ENCODE assay signal across 23 cellular contexts in the genomic region with DNA sequence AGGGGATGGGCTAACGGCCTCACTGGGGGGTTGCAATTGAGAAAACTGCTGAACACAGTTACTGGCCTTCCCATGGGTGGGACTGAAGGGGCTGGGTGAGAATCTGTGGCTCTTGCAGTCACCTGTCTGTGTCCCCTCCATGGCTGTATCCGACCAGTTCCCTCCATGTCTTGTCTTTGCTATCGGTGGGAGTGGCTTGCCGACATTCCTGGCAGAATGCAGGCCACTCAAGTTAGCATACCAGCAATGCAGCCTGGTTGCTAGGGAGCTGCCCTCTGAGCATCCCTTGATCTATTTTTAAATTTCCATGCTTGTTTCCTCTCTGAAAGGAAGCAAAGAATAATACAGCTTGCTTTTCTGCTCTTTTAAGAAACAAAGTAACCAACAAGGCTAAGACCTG.
DNase-seq lines count a peak whose midpoint lies in the region; ATAC-seq and TF ChIP-seq lines count a peak whose summit lies in the region.
"Had no signal": no experiment of that assay in that cellular context is flagged by ENCODE, and none has a peak within 500 bp of the region (broad histone marks: within the 10 kb centered on the region; RNA-seq: fewer than 3 reads in every experiment).

No MANE protein-coding gene starts in this region.

- H3K27me3 ChIP-seq in NT2/D1 (ENCODE audit: insufficient read depth, insufficient read length), result no peaks in the 10 kb centered on the region
- no peaks in the 10 kb centered on the region for H3K27me3 ChIP-seq in tibial nerve
- H3K27me3 ChIP-seq: gastroesophageal sphincter, Peyer's patch, transverse colon had no signal

- H3K9me3 Mint-ChIP-seq in nephron progenitor cell, result no peaks in the 10 kb centered on the region
- peaks cover 17% of the 10 kb centered on the region for H3K9me3 Mint-ChIP-seq in activated T-helper 2 cell treated with anti-CD3 and anti-CD28 coated beads, Interferon-gamma antibody, Interleukin-2, Interleukin-4, amounts not matched to agents 10 μg/mL and 5 μg/mL and 100 μg/mL, durations not matched to agents 14 hours and 24 hours and 36 hours

- H3K9me3 ChIP-seq in NT2/D1 (ENCODE audit: insufficient read depth, low read length) (no peaks in the 10 kb centered on the region; the same call in 1 of the 2 replicates), tibial nerve (peaks cover 0 to 3% (median 0%) of the 10 kb centered on the region in 4 donors)
- H3K9me3 ChIP-seq: gastroesophageal sphincter, Peyer's patch, transverse colon had no signal

- H3K36me3 ChIP-seq in NT2/D1 (ENCODE audit: insufficient read depth, insufficient read length, low read length), result no peaks in the 10 kb centered on the region
- H3K36me3 ChIP-seq in tibial nerve, result no peaks in the 10 kb centered on the region
- H3K36me3 ChIP-seq: gastroesophageal sphincter, Peyer's patch, transverse colon had no signal

- no peak overlapping the region for H3K4me3 Mint-ChIP-seq in nephron progenitor cell
- no peak overlapping the region for H3K4me3 Mint-ChIP-seq in activated T-helper 2 cell treated with anti-CD3 and anti-CD28 coated beads, Interferon-gamma antibody, Interleukin-2, Interleukin-4, amounts not matched to agents 10 μg/mL and 5 μg/mL and 100 μg/mL, durations not matched to agents 14 hours and 24 hours and 36 hours (ENCODE audit: low read depth)
- H3K4me3 Mint-ChIP-seq: CD4-positive, CD25-positive, alpha-beta regulatory T cell; HFFc6; natural killer cell; T-cell had no signal

- intact Hi-C loops in activated T-helper 2 cell treated with anti-CD3 and anti-CD28 coated beads, Interferon-gamma antibody, Interleukin-2, Interleukin-4, amounts not matched to agents 10 μg/mL and 5 μg/mL and 100 μg/mL, durations not matched to agents 14 hours and 24 hours and 36 hours (cut with micrococcal nuclease), result no loop called here

- H3K4me1 ChIP-seq in NT2/D1 (ENCODE audit: insufficient read depth, insufficient read length) (no peaks in the 10 kb centered on the region), tibial nerve (no peaks in the 10 kb centered on the region)
- H3K4me1 ChIP-seq: Peyer's patch, transverse colon had no signal

- DNase-seq in ELF-1 (ENCODE audit: low read depth, low spot score), result peak; percentile 70
- DNase-seq in NT2/D1 (ENCODE audit: low read depth, low spot score), result peak; percentile 54
- peak; percentile 52 for DNase-seq in iPS DF 19.7 (ENCODE audit: low read depth, low spot score)
- DNase-seq in nephron progenitor cell, result peak; percentile 18
- no peak for DNase-seq in tibial nerve (ENCODE audit: low spot score in 2 of 2)
- DNase-seq in activated CD4-positive, alpha-beta T cell treated with anti-CD3 and anti-CD28 coated beads, Interleukin-2, amount 50 U/mL, for 1 hour, result no peak
- DNase-seq in activated T-helper 2 cell treated with anti-CD3 and anti-CD28 coated beads, Interferon-gamma antibody, Interleukin-2, Interleukin-4, amounts not matched to agents 10 μg/mL and 5 μg/mL and 100 μg/mL, durations not matched to agents 14 hours and 24 hours and 36 hours (ENCODE audit: low spot score), result no peak
- DNase-seq: activated CD4-positive, CD25-positive, alpha-beta regulatory T cell treated with anti-CD3 and anti-CD28 coated beads, Interleukin-2, amount 50 U/mL, for 72 hours; activated gamma-delta T cell treated with Interleukin-2 at 50 U/mL for 16 hours; CD4-positive, CD25-positive, alpha-beta regulatory T cell; HFFc6; natural killer cell; NCI-H2081 treated with DMSO at 0.1 percent for 48 hours; NCI-H524; Peyer's patch; SIG-M5; T-cell; transverse colon had no signal

- no peak for ATAC-seq in GM19452 (IDR thresholded peaks at IDR 0.05; ENCODE audit: unreplicated experiment)
- ATAC-seq: gastroesophageal sphincter, left lobe of liver, natural killer cell, sciatic nerve, T-cell had no signal

- WGBS in tibial nerve, 2 donors, result 17 to 20% methylated on average over 4 of the region's 4 CpGs

- no peaks in the 10 kb centered on the region for H3K4me1 Mint-ChIP-seq in nephron progenitor cell
- H3K4me1 Mint-ChIP-seq in activated T-helper 2 cell treated with anti-CD3 and anti-CD28 coated beads, Interferon-gamma antibody, Interleukin-2, Interleukin-4, amounts not matched to agents 10 μg/mL and 5 μg/mL and 100 μg/mL, durations not matched to agents 14 hours and 24 hours and 36 hours (ENCODE audit: low read depth), result no peaks in the 10 kb centered on the region
- H3K4me1 Mint-ChIP-seq: CD4-positive, CD25-positive, alpha-beta regulatory T cell; natural killer cell; T-cell had no signal

- H3K36me3 Mint-ChIP-seq in nephron progenitor cell (ENCODE audit: low read depth), result no peaks in the 10 kb centered on the region
- no peaks in the 10 kb centered on the region for H3K36me3 Mint-ChIP-seq in activated T-helper 2 cell treated with anti-CD3 and anti-CD28 coated beads, Interferon-gamma antibody, Interleukin-2, Interleukin-4, amounts not matched to agents 10 μg/mL and 5 μg/mL and 100 μg/mL, durations not matched to agents 14 hours and 24 hours and 36 hours (ENCODE audit: low read depth)
- H3K36me3 Mint-ChIP-seq: brain; CD4-positive, CD25-positive, alpha-beta regulatory T cell; natural killer cell; T-cell had no signal

- H3K27me3 Mint-ChIP-seq in nephron progenitor cell (ENCODE audit: low read depth, poor library complexity), result peaks cover 3% of the 10 kb centered on the region
- H3K27me3 Mint-ChIP-seq in activated T-helper 2 cell treated with anti-CD3 and anti-CD28 coated beads, Interferon-gamma antibody, Interleukin-2, Interleukin-4, amounts not matched to agents 10 μg/mL and 5 μg/mL and 100 μg/mL, durations not matched to agents 14 hours and 24 hours and 36 hours (ENCODE audit: low read depth), result no peaks in the 10 kb centered on the region
- H3K27me3 Mint-ChIP-seq: brain; CD4-positive, CD25-positive, alpha-beta regulatory T cell; T-cell had no signal

- no peak overlapping the region for H3K27ac ChIP-seq in tibial nerve
- H3K27ac ChIP-seq: gastroesophageal sphincter, Peyer's patch, transverse colon had no signal

- H3K9ac ChIP-seq in NT2/D1 (ENCODE audit: insufficient read length, low read depth), result no peak overlapping the region

- H3K27ac Mint-ChIP-seq in nephron progenitor cell, result no peak overlapping the region
- no peak overlapping the region for H3K27ac Mint-ChIP-seq in activated T-helper 2 cell treated with anti-CD3 and anti-CD28 coated beads, Interferon-gamma antibody, Interleukin-2, Interleukin-4, amounts not matched to agents 10 μg/mL and 5 μg/mL and 100 μg/mL, durations not matched to agents 14 hours and 24 hours and 36 hours
- H3K27ac Mint-ChIP-seq: CD4-positive, CD25-positive, alpha-beta regulatory T cell; HFFc6; natural killer cell; T-cell had no signal

- TF ChIP-seq CTCF in nephron progenitor cell (IDR thresholded peaks at IDR 0.05) (no peak), tibial nerve (IDR thresholded peaks at IDR 0.05) (no peak)

- H3K4me3 ChIP-seq in NT2/D1 (ENCODE audit: insufficient read length, low read depth), result no peak overlapping the region
- no peak overlapping the region for H3K4me3 ChIP-seq in tibial nerve
- H3K4me3 ChIP-seq: gastroesophageal sphincter, Peyer's patch, transverse colon had no signal

- no peak for TF ChIP-seq EP300 in tibial nerve (IDR thresholded peaks at IDR 0.05)

- no peak for TF ChIP-seq POLR2A in tibial nerve (IDR thresholded peaks at IDR 0.05)

Comparison
In these comparisons a context has a peak if more than half of its experiments do, and no peak if none do; other contexts are left out.
1. DNase-seq: peak in ELF-1 (single experiment), NT2/D1 (single experiment), iPS DF 19.7 (single experiment) and nephron progenitor cell (single experiment); none in tibial nerve (0 of 2), activated CD4-positive, alpha-beta T cell treated with anti-CD3 and anti-CD28 coated beads, Interleukin-2, amount 50 U/mL, for 1 hour (single experiment) and activated T-helper 2 cell treated with anti-CD3 and anti-CD28 coated beads, Interferon-gamma antibody, Interleukin-2, Interleukin-4, amounts not matched to agents 10 μg/mL and 5 μg/mL and 100 μg/mL, durations not matched to agents 14 hours and 24 hours and 36 hours (single experiment).